Comparison of ENCODE assay signal across 17 cellular contexts in genomic region chr10:48652344-48652743, GRCh38. TPM values are rescaled to one million over a fixed set of nuclear protein-coding genes. Genes with fewer than 3 reads are reported as not detected.
DNase-seq lines count a peak whose midpoint lies in the region; ATAC-seq, FAIRE-seq and TF ChIP-seq lines count a peak whose summit lies in the region.
"Had no signal": no experiment of that assay in that cellular context is flagged by ENCODE, and none has a peak within 500 bp of the region (broad histone marks: within the 10 kb centered on the region; RNA-seq: fewer than 3 reads in every experiment).

No MANE protein-coding gene starts in this region.

- TF ChIP-seq POLR2A in GM12891 (IDR thresholded peaks at IDR 0.05; ENCODE audit: low read depth, low read length), result no peak
- no peak for TF ChIP-seq POLR2A in K562 (conservative IDR thresholded peaks at IDR 0.05)

- peaks cover 4% of the 10 kb centered on the region for H3K36me3 Mint-ChIP-seq in memory B cell
- H3K36me3 Mint-ChIP-seq in CD14-positive monocyte, result no peaks in the 10 kb centered on the region

- BruUV-seq in K562 (replicated peaks; lab: Mats Ljungman, UMichigan), result no TSS peak

- H3K27me3 ChIP-seq in K562 (ENCODE audit: control insufficient read depth in 2 of 2, insufficient read depth in 2 of 2, low read length in 2 of 2), result peaks cover 7 to 51% of the 10 kb centered on the region in 2 experiments; a peak in 4 of 5 replicates

- 2% methylated on average over 4 of the region's 4 CpGs for WGBS in K562 (ENCODE audit: insufficient coverage, low coverage, missing lambda C conversion rate)

- H3K9me1 ChIP-seq in K562 (ENCODE audit: control insufficient read depth, insufficient read depth, low read length), result no peaks in the 10 kb centered on the region

- H4K20me1 ChIP-seq in K562 (replicated peaks; ENCODE audit: control insufficient read depth, insufficient read depth, low read length), result no peaks in the 10 kb centered on the region

- H3K4me1 ChIP-seq in K562 (replicated peaks in 1 of 2; ENCODE audit: control insufficient read depth in 2 of 2, insufficient read depth in 2 of 2, low read length in 2 of 2), result peaks cover 10 to 22% of the 10 kb centered on the region in 2 experiments; a peak in 4 of 5 replicates
- H3K4me1 ChIP-seq: BE2C had no signal

- H3K9me3 Mint-ChIP-seq in memory B cell (no peaks in the 10 kb centered on the region), CD14-positive monocyte (peaks cover 0 to 2% (median 0%) of the 10 kb centered on the region in 7 donors)
- H3K9me3 Mint-ChIP-seq: CD4-positive, alpha-beta T cell had no signal

- no peaks in the 10 kb centered on the region for H3K79me2 ChIP-seq in K562 (ENCODE audit: control insufficient read depth, insufficient read depth, low read length)

- FAIRE-seq in GM12891 (lab: Jason Lieb, UNC) (no peak), K562 (lab: Jason Lieb, UNC) (no peak)
- FAIRE-seq: A549, GM19239, H1 had no signal

- POLR2A ChIA-PET in K562 (lab: Yijun Ruan, JAX), result interaction anchor here (0.8 kb wide), 1 partner anchor 258 kb away, joined by 3 read pairs; no protein-coding TSS in a partner anchor

- ATAC-seq in K562 (no peak), memory B cell (ENCODE audit: low read depth) (peak; percentile 28), GM18519 (IDR thresholded peaks at IDR 0.05; ENCODE audit: low FRiP score, unreplicated experiment) (no peak)
- ATAC-seq: A549 had no signal

- no peak for TF ChIP-seq EP300 in K562 (IDR thresholded peaks at IDR 0.05; ENCODE audit: low read length)

- TF ChIP-seq CTCF in K562 (IDR thresholded peaks at IDR 0.05 in 2 of 3, conservative IDR thresholded peaks at IDR 0.05 in 1 of 3; ENCODE audit: insufficient read depth in 2 of 3, low read depth in 1 of 3, low read length in 3 of 3), result no peak
- TF ChIP-seq CTCF in CD14-positive monocyte (IDR thresholded peaks at IDR 0.05), result no peak

- no peak overlapping the region for H3K4me3 ChIP-seq in K562
- H3K4me3 ChIP-seq: A549, HAP-1 had no signal

- H2AFZ ChIP-seq in K562 (ENCODE audit: low read depth, low read length), result no peak overlapping the region

- intact Hi-C loops in K562 (cut with micrococcal nuclease), result loop anchor here (5.0 kb wide), 2 partner anchors 45 to 290 kb away; partner anchors contain the start of gene ARHGAP22
- intact Hi-C loops in CD14-positive monocyte (cut with micrococcal nuclease), result loop anchor here (10.0 kb wide), 2 partner anchors 48 to 288 kb away; partner anchors contain the start of gene ARHGAP22 (in 1 of the 2)

- H3K27ac ChIP-seq in K562 (ENCODE audit: extremely low read depth, low read depth, low read length), result no peak overlapping the region
- H3K27ac ChIP-seq: A549 had no signal

- no peak overlapping the region for H3K4me3 Mint-ChIP-seq in memory B cell
- H3K4me3 Mint-ChIP-seq in CD14-positive monocyte, result no peak overlapping the region
- H3K4me3 Mint-ChIP-seq: CD4-positive, alpha-beta T cell had no signal

- no peak overlapping the region for H3K9ac ChIP-seq in K562 (ENCODE audit: insufficient read depth in 1 of 2, low read depth in 2 of 2, low read length in 2 of 2)

- TF ChIP-seq RAD21 in K562 (CRISPR knock-in tag; conservative IDR thresholded peaks at IDR 0.05 in 1 of 2, IDR thresholded peaks at IDR 0.05 in 1 of 2), result no peak

- H3K27me3 Mint-ChIP-seq in memory B cell, result peaks cover 7% of the 10 kb centered on the region
- peaks cover 19 to 38% (median 26%) of the 10 kb centered on the region in 3 donors for H3K27me3 Mint-ChIP-seq in CD14-positive monocyte (ENCODE audit: low read depth in 3 of 3)

- H3K4me2 ChIP-seq in K562 (ENCODE audit: insufficient read depth, low read length), result no peak overlapping the region
- H3K4me2 ChIP-seq: A549 had no signal

- H3K27ac Mint-ChIP-seq in memory B cell, result no peak overlapping the region
- no peak overlapping the region for H3K27ac Mint-ChIP-seq in CD14-positive monocyte
- H3K27ac Mint-ChIP-seq: CD4-positive, alpha-beta T cell had no signal

- H3K4me1 Mint-ChIP-seq in memory B cell (peaks cover 30% of the 10 kb centered on the region), CD14-positive monocyte (peaks cover 29% of the 10 kb centered on the region)

- DNase-seq in GM12891 (ENCODE audit: insufficient read length, low spot score) (no peak), K562 (ENCODE audit: extremely low read depth in 1 of 4, low spot score in 3 of 4) (no peak), memory B cell (ENCODE audit: low spot score in 2 of 2) (no peak), cerebellar cortex (ENCODE audit: low spot score) (no peak), CD14-positive monocyte (ENCODE audit: low spot score) (no peak), NCI-H2081 (lab: John Stamatoyannopoulos, UW) (no peak)
- DNase-seq: BE2C; Calu3; CD4-positive, alpha-beta T cell; DMS 273 treated with DMSO at 0.1 percent for 48 hours had no signal

- H3K9me3 ChIP-seq in K562 (replicated peaks; ENCODE audit: control insufficient read depth, insufficient read depth, low read depth, low read length), result no peaks in the 10 kb centered on the region
- H3K9me3 ChIP-seq: A549, BE2C, HAP-1 had no signal

- in situ Hi-C loops in K562 (cut with MboI), result loop anchor here (10.0 kb wide), 2 partner anchors 288 to 862 kb away; no protein-coding TSS in a partner anchor

- no peaks in the 10 kb centered on the region for H3K36me3 ChIP-seq in K562 (ENCODE audit: control insufficient read depth, insufficient read depth, low read length)
- H3K36me3 ChIP-seq: BE2C, HAP-1 had no signal

- CTCF ChIA-PET in K562 (lab: Yijun Ruan, JAX; ENCODE audit: low intra/inter-chr PET ratio), result interaction anchor here (0.6 kb wide), 1 partner anchor 778 kb away, joined by 6 read pairs; no protein-coding TSS in a partner anchor

TF ChIP-seq in GM12891, 5 proteins besides CTCF, POLR2A, EP300 and RAD21:
- TF ChIP-seq POU2F2 (IDR thresholded peaks at IDR 0.05; ENCODE audit: low read depth, low read length), result no peak
- TF ChIP-seq SPI1 (IDR thresholded peaks at IDR 0.05; ENCODE audit: low read depth, low read length), result peak; percentile 83

TF ChIP-seq in K562, 482 proteins besides CTCF, POLR2A, EP300 and RAD21:
- TF ChIP-seq NBN (IDR thresholded peaks at IDR 0.05; ENCODE audit: low read depth) (no peak), RBM25 (IDR thresholded peaks at IDR 0.05; ENCODE audit: low read depth, low read length, severe bottlenecking) (peak; percentile 3)

RNA-seq across cellular contexts. Expression of gene WDFY4, which starts 32.3 kb away (rescaled TPM):
- 28.8 TPM for polyA plus RNA-seq in GM12891 (2012; ENCODE audit: low read depth, missing spikeins)
- 0.05 TPM in 1 of 2 replicates, not detected in the other for total RNA-seq in K562 (2011; cell fraction: chromatin; rRNA removed; ENCODE audit: low replicate concordance)
- not detected in 2 replicates for total RNA-seq in K562 (2011; cell fraction: nucleolus; rRNA removed)
- not detected in 2 replicates for total RNA-seq in K562 (2011; cell fraction: nucleoplasm; rRNA removed)
- not detected in 2 replicates for total RNA-seq in K562 (2014; rRNA removed)
- not detected in 2 replicates for total RNA-seq in K562 (2014; rRNA removed; fragmentation: Illumina TruSeq; extraction: Trizol)
- total RNA-seq in K562 (2015; rRNA removed; fragmentation: Illumina TruSeq; extraction: Trizol), result not detected in 2 replicates
- total RNA-seq in K562 (2021), result 0.02 and 0.29 TPM in 2 replicates
- 0.05 TPM in 1 of 2 replicates, not detected in the other for polyA plus RNA-seq in K562 (2011; rRNA removed)
- polyA plus RNA-seq in K562 (2011; cell fraction: cytosol; rRNA removed), result 0.01 and 0.03 TPM in 2 replicates
- 0.09 TPM in 1 of 2 replicates, not detected in the other for polyA plus RNA-seq in K562 (2011; cell fraction: nucleus; rRNA removed)
- 0.03 and 0.58 TPM in 2 replicates for polyA plus RNA-seq in K562 (2012)
- polyA plus RNA-seq in K562 (2014; fragmentation: Illumina TruSeq; extraction: Trizol), result 0.08 TPM in 1 of 2 replicates, not detected in the other
- polyA plus RNA-seq in K562 (2014; fragmentation: Nextera tagmentation; extraction: Ambion mirVana), result under 1 TPM in 1 of 2 experiments, not detected in 1; 0.01 TPM
- polyA plus RNA-seq in K562 (2014; rRNA removed), result 0.01 TPM in 1 of 2 replicates, not detected in the other
- polyA minus RNA-seq in K562 (2011; rRNA and poly(A)+ RNA removed), result not detected in 2 replicates
- not detected in 2 replicates for polyA minus RNA-seq in K562 (2011; cell fraction: cytosol; rRNA and poly(A)+ RNA removed)
- polyA minus RNA-seq in K562 (2011; cell fraction: nucleus; rRNA and poly(A)+ RNA removed), result not detected in 2 replicates
- polyA plus RNA-seq in CD14-positive monocyte, result 1 to 10 TPM; 7.5 to 9.8 TPM
- total RNA-seq: Calu3, Daoy, H1 had no signal
- polyA plus RNA-seq: A549, AG04450, H1 had no signal

RNA-seq across cellular contexts. Expression of gene ARHGAP22, which starts 47.5 kb away (rescaled TPM):
- polyA plus RNA-seq in GM12891 (2012; ENCODE audit: low read depth, missing spikeins), result 0.19 TPM
- total RNA-seq in K562 (2011; cell fraction: chromatin; rRNA removed; ENCODE audit: low replicate concordance), result 9.9 and 13.9 TPM in 2 replicates
- total RNA-seq in K562 (2011; cell fraction: nucleolus; rRNA removed), result 10.7 and 11.5 TPM in 2 replicates
- total RNA-seq in K562 (2011; cell fraction: nucleoplasm; rRNA removed), result 8.2 and 9.7 TPM in 2 replicates
- total RNA-seq in K562 (2014; rRNA removed) (23.2 and 30.0 TPM in 2 replicates), K562 (2014; rRNA removed; fragmentation: Illumina TruSeq; extraction: Trizol) (7.8 and 8.6 TPM in 2 replicates), K562 (2015; rRNA removed; fragmentation: Illumina TruSeq; extraction: Trizol) (12.4 and 12.7 TPM in 2 replicates), K562 (2021) (28.1 and 29.3 TPM in 2 replicates)
- polyA plus RNA-seq in K562 (2011; rRNA removed) (12.3 and 13.1 TPM in 2 replicates), K562 (2014; fragmentation: Illumina TruSeq; extraction: Trizol) (8.7 and 12.5 TPM in 2 replicates), K562 (2014; fragmentation: Nextera tagmentation; extraction: Ambion mirVana) (1 to 10 TPM; 1.3 to 1.4 TPM), K562 (2014; rRNA removed) (19.3 and 22.3 TPM in 2 replicates), CD14-positive monocyte (1 to 10 TPM; 1.5 to 1.9 TPM)
- polyA plus RNA-seq in K562 (2011; cell fraction: cytosol; rRNA removed), result 12.0 and 31.3 TPM in 2 replicates
- polyA plus RNA-seq in K562 (2011; cell fraction: nucleus; rRNA removed), result 19.7 and 38.0 TPM in 2 replicates
- polyA plus RNA-seq in K562 (2012), result 6.0 and 12.9 TPM in 2 replicates
- polyA minus RNA-seq in K562 (2011; rRNA and poly(A)+ RNA removed), result 7.5 and 11.3 TPM in 2 replicates
- polyA minus RNA-seq in K562 (2011; cell fraction: cytosol; rRNA and poly(A)+ RNA removed), result 15.5 and 16.6 TPM in 2 replicates
- 9.4 and 13.7 TPM in 2 replicates for polyA minus RNA-seq in K562 (2011; cell fraction: nucleus; rRNA and poly(A)+ RNA removed)
- total RNA-seq: CD4-positive, alpha-beta T cell had no signal

Comparison
In these comparisons a context has a peak if more than half of its experiments do, and no peak if none do; other contexts are left out.
1. RNA of gene WDFY4, which starts 32.3 kb away (polyA plus RNA-seq): 7.5 to 9.8 TPM in CD14-positive monocyte; 0.01 to 0.58 TPM in K562; every median in the first group is over 4 times any median in the second.